In genomic region chr19:41476583-41476982, GRCh38 we compare ENCODE assay signal across 32 cellular contexts. TPM values are rescaled to one million over a fixed set of nuclear protein-coding genes. Genes with fewer than 3 reads are reported as not detected.
"Had no signal": no experiment of that assay in that cellular context is flagged by ENCODE, and none has a peak within 500 bp of the region (broad histone marks: within the 10 kb centered on the region; RNA-seq: fewer than 3 reads in every experiment).

No MANE protein-coding gene starts in this region.

- H3K79me2 ChIP-seq: hepatocyte had no signal

- H3K27ac Mint-ChIP-seq: activated naive CD8-positive, alpha-beta T cell; dendritic cell treated with granulocyte-macrophage colony-stimulating factor and Interleukin-4, amounts not matched to agents 40 ng/mL and 50 ng/mL, for 4 days; naive thymus-derived CD4-positive, alpha-beta T cell had no signal

- H3K4me3 Mint-ChIP-seq: activated naive CD8-positive, alpha-beta T cell; central memory CD8-positive, alpha-beta T cell; dendritic cell treated with granulocyte-macrophage colony-stimulating factor and Interleukin-4, amounts not matched to agents 40 ng/mL and 50 ng/mL, for 4 days; naive thymus-derived CD4-positive, alpha-beta T cell had no signal

- H3K27ac ChIP-seq: gastroesophageal sphincter, hepatocyte, pancreas, prostate gland, sigmoid colon, suprapubic skin, tibial nerve had no signal

- FAIRE-seq: endometrium, keratinocyte, pancreas, small intestine had no signal

- H3K36me3 ChIP-seq: gastroesophageal sphincter, pancreas, prostate gland, sigmoid colon, suprapubic skin, tibial nerve had no signal

- H3K4me3 ChIP-seq: gastroesophageal sphincter, hepatocyte, pancreas, prostate gland, sigmoid colon, suprapubic skin, tibial nerve had no signal

- H3K36me3 Mint-ChIP-seq: activated naive CD8-positive, alpha-beta T cell had no signal

- H3K9me3 ChIP-seq: gastroesophageal sphincter, pancreas, prostate gland, sigmoid colon, suprapubic skin, tibial nerve had no signal

- H2AFZ ChIP-seq: hepatocyte had no signal

- DNase-seq: activated CD4-positive, alpha-beta T cell treated with anti-CD3 and anti-CD28 coated beads for 48 hours; activated CD4-positive, alpha-beta T cell treated with anti-CD3 and anti-CD28 coated beads, Interleukin-2, amount 50 U/mL, for 48 hours; activated CD8-positive, alpha-beta memory T cell treated with anti-CD3 and anti-CD28 coated beads for 24 hours; activated effector memory CD4-positive, alpha-beta T cell treated with Interleukin-2 at 50 U/mL for 16 hours; activated naive CD4-positive, alpha-beta T cell treated with Interleukin-2 at 50 U/mL for 16 hours; anterior cingulate cortex; erythroblast; left cardiac atrium; left ventricle myocardium superior; naive thymus-derived CD4-positive, alpha-beta T cell; nucleus accumbens; pancreas; retina; sigmoid colon; small intestine; stimulated activated CD4-positive, alpha-beta T cell treated with anti-CD3 and anti-CD28 coated beads, Interleukin-1b, Interleukin-23, amount 100 ng/mL, for 48 hours; stimulated activated CD4-positive, alpha-beta T cell treated with anti-CD3 and anti-CD28 coated beads, Interleukin-4, amount 100 ng/mL, for 4 hours; stimulated activated CD8-positive, alpha-beta memory T cell treated with anti-CD3 and anti-CD28 coated beads, Interleukin-4, amount 100 ng/mL, for 48 hours; stimulated activated naive CD4-positive, alpha-beta T cell had no signal

- H3K9me3 Mint-ChIP-seq: central memory CD8-positive, alpha-beta T cell; dendritic cell treated with granulocyte-macrophage colony-stimulating factor and Interleukin-4, amounts not matched to agents 40 ng/mL and 50 ng/mL, for 4 days had no signal

- ATAC-seq: gastroesophageal sphincter; left cardiac atrium; left ventricle myocardium superior; naive thymus-derived CD4-positive, alpha-beta T cell; pancreas had no signal

- H3K4me1 Mint-ChIP-seq: central memory CD8-positive, alpha-beta T cell had no signal

- H3K4me1 ChIP-seq: gastroesophageal sphincter, pancreas, sigmoid colon, suprapubic skin, tibial nerve had no signal

- H3K4me2 ChIP-seq: hepatocyte had no signal

- H3K27me3 ChIP-seq: hepatocyte, tibial nerve had no signal

RNA-seq across cellular contexts. Expression of gene ERICH4, which starts 33.6 kb away (rescaled TPM):
- polyA plus RNA-seq: adipose tissue; fibroblast of lung; keratinocyte; naive thymus-derived CD4-positive, alpha-beta T cell; neural cell; pancreas; sigmoid colon had no signal

RNA-seq across cellular contexts. Expression of gene B3GNT8, which starts 49.4 kb away (rescaled TPM):
- polyA plus RNA-seq: neural cell had no signal
